ENCODE assay signal across 1 cellular context in the genomic region with DNA sequence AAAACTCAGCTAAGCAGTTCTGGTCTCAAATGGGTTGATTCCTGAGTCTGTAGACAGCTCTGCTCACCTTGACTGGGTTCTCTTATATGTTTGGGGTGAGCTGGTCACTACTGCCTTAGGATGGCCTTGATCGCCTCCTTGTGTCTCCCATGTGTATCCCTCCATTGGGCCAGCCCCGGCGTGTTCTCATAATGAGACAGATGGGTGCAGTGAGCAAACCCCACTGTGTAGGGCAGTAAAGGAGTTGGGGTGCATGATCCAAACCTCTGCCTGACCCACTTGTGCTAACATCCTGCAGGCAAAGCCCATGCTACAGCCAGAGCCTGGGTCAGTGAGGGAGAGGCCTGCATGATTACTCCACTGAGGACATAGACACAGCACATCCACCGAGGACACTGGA.
TF ChIP-seq lines count a peak whose summit lies in the region.

No MANE protein-coding gene starts in this region.

TF ChIP-seq in SK-N-SH treated with all-trans-retinoic acid at 6 μM for 48 hours, 23 proteins besides CTCF, POLR2A, EP300 and RAD21 (continued from another document):
- TF ChIP-seq, protein P1, sequence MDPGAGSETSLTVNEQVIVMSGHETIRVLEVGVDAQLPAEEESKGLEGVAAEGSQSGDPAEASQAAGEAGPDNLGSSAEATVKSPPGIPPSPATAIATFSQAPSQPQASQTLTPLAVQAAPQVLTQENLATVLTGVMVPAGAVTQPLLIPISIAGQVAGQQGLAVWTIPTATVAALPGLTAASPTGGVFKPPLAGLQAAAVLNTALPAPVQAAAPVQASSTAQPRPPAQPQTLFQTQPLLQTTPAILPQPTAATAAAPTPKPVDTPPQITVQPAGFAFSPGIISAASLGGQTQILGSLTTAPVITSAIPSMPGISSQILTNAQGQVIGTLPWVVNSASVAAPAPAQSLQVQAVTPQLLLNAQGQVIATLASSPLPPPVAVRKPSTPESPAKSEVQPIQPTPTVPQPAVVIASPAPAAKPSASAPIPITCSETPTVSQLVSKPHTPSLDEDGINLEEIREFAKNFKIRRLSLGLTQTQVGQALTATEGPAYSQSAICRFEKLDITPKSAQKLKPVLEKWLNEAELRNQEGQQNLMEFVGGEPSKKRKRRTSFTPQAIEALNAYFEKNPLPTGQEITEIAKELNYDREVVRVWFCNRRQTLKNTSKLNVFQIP (CRISPR knock-in tag; IDR thresholded peaks at IDR 0.05; ENCODE audit: borderline replicate concordance, low read depth) = no peak
- no peak for TF ChIP-seq ISL1 (CRISPR knock-in tag; IDR thresholded peaks at IDR 0.05)
- TF ChIP-seq ARNTL (CRISPR knock-in tag; IDR thresholded peaks at IDR 0.05; ENCODE audit: borderline replicate concordance, low read depth) = no peak
- TF ChIP-seq OSR1 (CRISPR knock-in tag; IDR thresholded peaks at IDR 0.05) = no peak
- TF ChIP-seq BACH2 (CRISPR knock-in tag; IDR thresholded peaks at IDR 0.05; ENCODE audit: borderline replicate concordance) = no peak
- TF ChIP-seq PATZ1 (CRISPR knock-in tag; IDR thresholded peaks at IDR 0.05; ENCODE audit: borderline replicate concordance) = no peak
